In the genomic region with DNA sequence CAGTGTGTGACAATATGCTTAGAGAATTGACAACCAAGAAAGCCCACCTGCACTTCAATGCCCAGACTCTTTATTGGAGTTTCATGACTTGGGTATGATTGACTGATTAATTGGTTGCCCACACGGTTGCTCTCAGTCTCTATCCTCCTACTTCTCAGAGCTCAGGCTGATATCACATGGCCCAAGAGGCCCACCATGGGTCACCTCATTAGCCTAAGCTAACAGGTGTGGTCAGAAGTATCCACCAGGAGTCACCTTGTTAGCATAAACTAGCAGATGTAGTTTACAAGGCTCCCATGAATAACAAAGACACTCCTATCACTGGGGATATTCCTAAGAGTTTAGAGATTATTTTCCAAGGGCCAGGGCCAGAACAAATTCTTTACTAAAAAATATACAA, we compare ENCODE assay signal across 1 cellular context.
TF ChIP-seq lines count a peak whose summit lies in the region.

No MANE protein-coding gene starts in this region.

TF ChIP-seq in SK-N-SH treated with all-trans-retinoic acid at 6 μM for 48 hours, 23 proteins besides CTCF, POLR2A, EP300 and RAD21 (continued from another document):
- TF ChIP-seq, protein P1, sequence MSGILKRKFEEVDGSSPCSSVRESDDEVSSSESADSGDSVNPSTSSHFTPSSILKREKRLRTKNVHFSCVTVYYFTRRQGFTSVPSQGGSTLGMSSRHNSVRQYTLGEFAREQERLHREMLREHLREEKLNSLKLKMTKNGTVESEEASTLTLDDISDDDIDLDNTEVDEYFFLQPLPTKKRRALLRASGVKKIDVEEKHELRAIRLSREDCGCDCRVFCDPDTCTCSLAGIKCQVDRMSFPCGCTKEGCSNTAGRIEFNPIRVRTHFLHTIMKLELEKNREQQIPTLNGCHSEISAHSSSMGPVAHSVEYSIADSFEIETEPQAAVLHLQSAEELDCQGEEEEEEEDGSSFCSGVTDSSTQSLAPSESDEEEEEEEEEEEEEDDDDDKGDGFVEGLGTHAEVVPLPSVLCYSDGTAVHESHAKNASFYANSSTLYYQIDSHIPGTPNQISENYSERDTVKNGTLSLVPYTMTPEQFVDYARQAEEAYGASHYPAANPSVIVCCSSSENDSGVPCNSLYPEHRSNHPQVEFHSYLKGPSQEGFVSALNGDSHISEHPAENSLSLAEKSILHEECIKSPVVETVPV (CRISPR knock-in tag; IDR thresholded peaks at IDR 0.05), result no peak
- TF ChIP-seq, protein P2, sequence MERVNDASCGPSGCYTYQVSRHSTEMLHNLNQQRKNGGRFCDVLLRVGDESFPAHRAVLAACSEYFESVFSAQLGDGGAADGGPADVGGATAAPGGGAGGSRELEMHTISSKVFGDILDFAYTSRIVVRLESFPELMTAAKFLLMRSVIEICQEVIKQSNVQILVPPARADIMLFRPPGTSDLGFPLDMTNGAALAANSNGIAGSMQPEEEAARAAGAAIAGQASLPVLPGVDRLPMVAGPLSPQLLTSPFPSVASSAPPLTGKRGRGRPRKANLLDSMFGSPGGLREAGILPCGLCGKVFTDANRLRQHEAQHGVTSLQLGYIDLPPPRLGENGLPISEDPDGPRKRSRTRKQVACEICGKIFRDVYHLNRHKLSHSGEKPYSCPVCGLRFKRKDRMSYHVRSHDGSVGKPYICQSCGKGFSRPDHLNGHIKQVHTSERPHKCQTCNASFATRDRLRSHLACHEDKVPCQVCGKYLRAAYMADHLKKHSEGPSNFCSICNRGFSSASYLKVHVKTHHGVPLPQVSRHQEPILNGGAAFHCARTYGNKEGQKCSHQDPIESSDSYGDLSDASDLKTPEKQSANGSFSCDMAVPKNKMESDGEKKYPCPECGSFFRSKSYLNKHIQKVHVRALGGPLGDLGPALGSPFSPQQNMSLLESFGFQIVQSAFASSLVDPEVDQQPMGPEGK (CRISPR knock-in tag; IDR thresholded peaks at IDR 0.05; ENCODE audit: borderline replicate concordance), result no peak
- TF ChIP-seq ZFP3 (CRISPR knock-in tag; IDR thresholded peaks at IDR 0.05), result no peak
- TF ChIP-seq CSDC2 (CRISPR knock-in tag; IDR thresholded peaks at IDR 0.05), result no peak
- TF ChIP-seq TOX (CRISPR knock-in tag; IDR thresholded peaks at IDR 0.05; ENCODE audit: borderline replicate concordance), result no peak
